Comparison of ENCODE assay signal across 29 cellular contexts in genomic region chr1:181413195-181413815, GRCh38.
"Had no signal": no experiment of that assay in that cellular context is flagged by ENCODE, and none has a peak within 500 bp of the region (broad histone marks: within the 10 kb centered on the region; RNA-seq: fewer than 3 reads in every experiment).

No MANE protein-coding gene starts in this region.

- DNase-seq: activated CD4-positive, alpha-beta memory T cell treated with anti-CD3 and anti-CD28 coated beads for 36 hours; activated CD4-positive, alpha-beta T cell treated with anti-CD3 and anti-CD28 coated beads for 36 hours; activated CD4-positive, alpha-beta T cell treated with anti-CD3 and anti-CD28 coated beads, Interleukin-2, amount 10 ng/mL, durations not matched to agents 24 days and 14 days; activated CD4-positive, CD25-positive, alpha-beta regulatory T cell; activated CD4-positive, CD25-positive, alpha-beta regulatory T cell treated with anti-CD3 and anti-CD28 coated beads, Interleukin-2, amount 50 U/mL, for 72 hours; activated CD8-positive, alpha-beta memory T cell treated with anti-CD3 and anti-CD28 coated beads, Interleukin-2, amount 10 ng/mL, durations not matched to agents 7 days and 5 days; activated CD8-positive, alpha-beta memory T cell treated with anti-CD3 and anti-CD28 coated beads, Interleukin-2, amount 50 U/mL, for 4 hours; activated CD8-positive, alpha-beta T cell treated with anti-CD3 and anti-CD28 coated beads, Interleukin-2, amount 10 ng/mL, durations not matched to agents 7 days and 5 days; activated effector memory CD4-positive, alpha-beta T cell treated with anti-CD3 and anti-CD28 coated beads, Interleukin-2, amount 50 U/mL, for 16 hours; activated naive CD4-positive, alpha-beta T cell; activated naive CD4-positive, alpha-beta T cell treated with anti-CD3 and anti-CD28 coated beads, Interleukin-2, amount 10 ng/mL, durations not matched to agents 7 days and 5 days; activated naive CD8-positive, alpha-beta T cell treated with anti-CD3 and anti-CD28 coated beads, Interleukin-2, amount 10 ng/mL, durations not matched to agents 7 days and 5 days; activated T-cell treated with anti-CD3 and anti-CD28 coated beads, Interleukin-2, amount 50 U/mL, for 1 hour; activated T-cell treated with anti-CD3 and anti-CD28 coated beads, Interleukin-2, amount 50 U/mL, for 48 hours; central memory CD4-positive, alpha-beta T cell; colonic mucosa; effector CD8-positive, alpha-beta T cell; esophagus squamous epithelium; foreskin melanocyte; T-helper 2 cell had no signal

- H3K4me1 ChIP-seq: ascending aorta, breast epithelium, colonic mucosa, esophagus squamous epithelium, gastroesophageal sphincter had no signal

- ATAC-seq: activated CD4-positive, alpha-beta T cell treated with anti-CD3 and anti-CD28 coated beads for 36 hours; activated CD8-positive, alpha-beta memory T cell treated with anti-CD3 and anti-CD28 coated beads, Interleukin-2, amount 10 ng/mL, durations not matched to agents 7 days and 5 days; activated CD8-positive, alpha-beta T cell treated with anti-CD3 and anti-CD28 coated beads, Interleukin-2, amount 10 ng/mL, durations not matched to agents 7 days and 5 days; activated naive CD4-positive, alpha-beta T cell treated with anti-CD3 and anti-CD28 coated beads, Interleukin-2, amount 50 U/mL, for 72 hours; gastroesophageal sphincter had no signal

- H3K27me3 ChIP-seq: ascending aorta, colonic mucosa, gastroesophageal sphincter had no signal

- H3K9me3 ChIP-seq: ascending aorta, colonic mucosa, esophagus squamous epithelium, gastroesophageal sphincter had no signal

- H3K4me1 Mint-ChIP-seq: activated CD4-positive, alpha-beta T cell treated with anti-CD3 and anti-CD28 coated beads, Interleukin-2, amount 10 ng/mL, durations not matched to agents 24 days and 14 days; activated CD8-positive, alpha-beta memory T cell treated with anti-CD3 and anti-CD28 coated beads, Interleukin-2, amount 10 ng/mL, durations not matched to agents 7 days and 5 days; activated naive CD4-positive, alpha-beta T cell treated with anti-CD3 and anti-CD28 coated beads, Interleukin-2, amount 10 ng/mL, durations not matched to agents 7 days and 5 days; activated naive CD8-positive, alpha-beta T cell treated with anti-CD3 and anti-CD28 coated beads, Interleukin-2, amount 10 ng/mL, durations not matched to agents 7 days and 5 days; brain had no signal

- H3K4me3 ChIP-seq: ascending aorta, breast epithelium, cardiac muscle cell, colonic mucosa, esophagus squamous epithelium, gastroesophageal sphincter had no signal

- H3K36me3 Mint-ChIP-seq: activated CD4-positive, alpha-beta memory T cell treated with anti-CD3 and anti-CD28 coated beads for 36 hours; activated CD8-positive, alpha-beta memory T cell treated with anti-CD3 and anti-CD28 coated beads, Interleukin-2, amount 10 ng/mL, durations not matched to agents 7 days and 5 days; activated naive CD4-positive, alpha-beta T cell treated with anti-CD3 and anti-CD28 coated beads, Interleukin-2, amount 10 ng/mL, durations not matched to agents 7 days and 5 days; activated naive CD4-positive, alpha-beta T cell treated with anti-CD3 and anti-CD28 coated beads, Interleukin-2, amount 50 U/mL, for 72 hours had no signal

- H3K27me3 Mint-ChIP-seq: activated CD4-positive, alpha-beta memory T cell treated with anti-CD3 and anti-CD28 coated beads for 36 hours; activated CD4-positive, alpha-beta T cell treated with anti-CD3 and anti-CD28 coated beads for 36 hours; activated CD4-positive, alpha-beta T cell treated with anti-CD3 and anti-CD28 coated beads, Interleukin-2, amount 10 ng/mL, durations not matched to agents 24 days and 14 days; activated CD8-positive, alpha-beta memory T cell treated with anti-CD3 and anti-CD28 coated beads, Interleukin-2, amount 10 ng/mL, durations not matched to agents 7 days and 5 days; activated naive CD8-positive, alpha-beta T cell treated with anti-CD3 and anti-CD28 coated beads, Interleukin-2, amount 10 ng/mL, durations not matched to agents 7 days and 5 days; brain had no signal

- H3K27ac Mint-ChIP-seq: activated CD4-positive, alpha-beta memory T cell treated with anti-CD3 and anti-CD28 coated beads for 36 hours; activated CD4-positive, alpha-beta T cell treated with anti-CD3 and anti-CD28 coated beads for 36 hours; activated CD4-positive, alpha-beta T cell treated with anti-CD3 and anti-CD28 coated beads, Interleukin-2, amount 10 ng/mL, durations not matched to agents 24 days and 14 days; activated CD8-positive, alpha-beta memory T cell treated with anti-CD3 and anti-CD28 coated beads, Interleukin-2, amount 10 ng/mL, durations not matched to agents 7 days and 5 days; activated CD8-positive, alpha-beta T cell treated with anti-CD3 and anti-CD28 coated beads, Interleukin-2, amount 10 ng/mL, durations not matched to agents 7 days and 5 days; activated naive CD4-positive, alpha-beta T cell treated with anti-CD3 and anti-CD28 coated beads, Interleukin-2, amount 10 ng/mL, durations not matched to agents 7 days and 5 days; activated naive CD4-positive, alpha-beta T cell treated with anti-CD3 and anti-CD28 coated beads, Interleukin-2, amount 50 U/mL, for 72 hours; activated naive CD8-positive, alpha-beta T cell treated with anti-CD3 and anti-CD28 coated beads, Interleukin-2, amount 10 ng/mL, durations not matched to agents 7 days and 5 days; activated T-helper 1 cell treated with anti-CD3 and anti-CD28 coated beads, Interleukin-12 subunit alpha, Interleukin-12 subunit beta, Interleukin-2, Interleukin-4 antibody, amounts not matched to agents 30 ng/mL and 10 ng/mL and 1 ng/mL, durations not matched to agents 14 hours and 24 hours and 36 hours; activated T-helper 2 cell treated with anti-CD3 and anti-CD28 coated beads, Interferon-gamma antibody, Interleukin-2, Interleukin-4, amounts not matched to agents 10 μg/mL and 5 μg/mL and 100 μg/mL, durations not matched to agents 14 hours and 24 hours and 36 hours; brain had no signal

- H3K36me3 ChIP-seq: ascending aorta, breast epithelium, cardiac muscle cell, colonic mucosa, esophagus squamous epithelium, gastroesophageal sphincter had no signal

- H3K9me3 Mint-ChIP-seq: activated CD4-positive, alpha-beta memory T cell treated with anti-CD3 and anti-CD28 coated beads for 36 hours; activated CD4-positive, alpha-beta T cell treated with anti-CD3 and anti-CD28 coated beads, Interleukin-2, amount 10 ng/mL, durations not matched to agents 24 days and 14 days; activated naive CD4-positive, alpha-beta T cell treated with anti-CD3 and anti-CD28 coated beads, Interleukin-2, amount 10 ng/mL, durations not matched to agents 7 days and 5 days; activated naive CD8-positive, alpha-beta T cell treated with anti-CD3 and anti-CD28 coated beads, Interleukin-2, amount 10 ng/mL, durations not matched to agents 7 days and 5 days; activated T-helper 1 cell treated with anti-CD3 and anti-CD28 coated beads, Interleukin-12 subunit alpha, Interleukin-12 subunit beta, Interleukin-2, Interleukin-4 antibody, amounts not matched to agents 30 ng/mL and 10 ng/mL and 1 ng/mL, durations not matched to agents 14 hours and 24 hours and 36 hours; activated T-helper 2 cell treated with anti-CD3 and anti-CD28 coated beads, Interferon-gamma antibody, Interleukin-2, Interleukin-4, amounts not matched to agents 10 μg/mL and 5 μg/mL and 100 μg/mL, durations not matched to agents 14 hours and 24 hours and 36 hours had no signal

- H3K27ac ChIP-seq: ascending aorta, breast epithelium, cardiac muscle cell, colonic mucosa, epithelial cell of prostate, esophagus squamous epithelium, gastroesophageal sphincter had no signal

- H3K4me3 Mint-ChIP-seq: activated CD4-positive, alpha-beta memory T cell treated with anti-CD3 and anti-CD28 coated beads for 36 hours; activated CD4-positive, alpha-beta T cell treated with anti-CD3 and anti-CD28 coated beads for 36 hours; activated CD4-positive, alpha-beta T cell treated with anti-CD3 and anti-CD28 coated beads, Interleukin-2, amount 10 ng/mL, durations not matched to agents 24 days and 14 days; activated CD8-positive, alpha-beta memory T cell treated with anti-CD3 and anti-CD28 coated beads, Interleukin-2, amount 10 ng/mL, durations not matched to agents 7 days and 5 days; activated CD8-positive, alpha-beta T cell treated with anti-CD3 and anti-CD28 coated beads, Interleukin-2, amount 10 ng/mL, durations not matched to agents 7 days and 5 days; activated naive CD4-positive, alpha-beta T cell treated with anti-CD3 and anti-CD28 coated beads, Interleukin-2, amount 10 ng/mL, durations not matched to agents 7 days and 5 days; activated naive CD8-positive, alpha-beta T cell treated with anti-CD3 and anti-CD28 coated beads, Interleukin-2, amount 10 ng/mL, durations not matched to agents 7 days and 5 days; activated T-helper 1 cell treated with anti-CD3 and anti-CD28 coated beads, Interleukin-12 subunit alpha, Interleukin-12 subunit beta, Interleukin-2, Interleukin-4 antibody, amounts not matched to agents 30 ng/mL and 10 ng/mL and 1 ng/mL, durations not matched to agents 14 hours and 24 hours and 36 hours; brain had no signal
